18 cellular contexts compared by ENCODE assay signal in genomic region chr2:240304746-240305161, GRCh38.
"Had no signal": no experiment of that assay in that cellular context is flagged by ENCODE, and none has a peak within 500 bp of the region (broad histone marks: within the 10 kb centered on the region; RNA-seq: fewer than 3 reads in every experiment).

No MANE protein-coding gene starts in this region.

- H3K9me3 ChIP-seq: heart right ventricle, left lung, neutrophil, right lobe of liver, tibial artery had no signal

- H3K4me1 Mint-ChIP-seq: activated CD4-positive, alpha-beta T cell treated with anti-CD3 and anti-CD28 coated beads, Interleukin-2, amount 10 ng/mL, durations not matched to agents 7 days and 5 days; activated naive CD8-positive, alpha-beta T cell treated with anti-CD3 and anti-CD28 coated beads, Interleukin-2, amount 50 U/mL, for 24 hours; mesothelial cell of epicardium; naive thymus-derived CD8-positive, alpha-beta T cell; stimulated activated naive CD8-positive, alpha-beta T cell treated with anti-CD3 and anti-CD28 coated beads, Interleukin-15, amount 100 ng/mL, for 72 hours had no signal

- H3K27me3 Mint-ChIP-seq: activated CD4-positive, alpha-beta T cell treated with anti-CD3 and anti-CD28 coated beads, Interleukin-2, amount 10 ng/mL, durations not matched to agents 7 days and 5 days had no signal

- H3K4me1 ChIP-seq: heart right ventricle, left lung, parathyroid adenoma, right lobe of liver, tibial artery had no signal

- H3K27ac Mint-ChIP-seq: activated CD4-positive, alpha-beta T cell treated with anti-CD3 and anti-CD28 coated beads, Interleukin-2, amount 10 ng/mL, durations not matched to agents 7 days and 5 days; activated naive CD8-positive, alpha-beta T cell treated with anti-CD3 and anti-CD28 coated beads, Interleukin-2, amount 50 U/mL, for 24 hours; activated T-cell treated with anti-CD3 and anti-CD28 coated beads, Interleukin-2, amount 50 U/mL, for 72 hours; mesothelial cell of epicardium; naive thymus-derived CD8-positive, alpha-beta T cell; stimulated activated effector memory CD8-positive, alpha-beta T cell treated with anti-CD3 and anti-CD28 coated beads, Interleukin-12 subunit alpha, Interleukin-12 subunit beta, amount 100 ng/mL, for 72 hours had no signal

- H3K36me3 ChIP-seq: heart right ventricle, left lung, neutrophil, right lobe of liver, tibial artery had no signal

- DNase-seq: activated CD4-positive, alpha-beta T cell treated with anti-CD3 and anti-CD28 coated beads, Interleukin-2, amount 10 ng/mL, durations not matched to agents 7 days and 5 days; activated gamma-delta T cell; activated naive CD4-positive, alpha-beta T cell treated with anti-CD3 and anti-CD28 coated beads, Interleukin-2, amount 50 U/mL, for 16 hours; activated naive CD8-positive, alpha-beta T cell treated with anti-CD3 and anti-CD28 coated beads, Interleukin-2, amount 50 U/mL, for 24 hours; activated T-cell treated with anti-CD3 and anti-CD28 coated beads, Interleukin-2, amount 50 U/mL, for 72 hours; heart right ventricle; naive thymus-derived CD8-positive, alpha-beta T cell; stimulated activated naive CD8-positive, alpha-beta T cell treated with anti-CD3 and anti-CD28 coated beads, Interleukin-15, amount 100 ng/mL, for 72 hours; T-helper 2 cell had no signal

- H3K4me3 ChIP-seq: heart right ventricle, left lung, right lobe of liver, skin epidermis, tibial artery had no signal

- H3K27me3 ChIP-seq: heart right ventricle, neutrophil, right lobe of liver, tibial artery had no signal

- H3K9ac ChIP-seq: parathyroid adenoma had no signal

- H2AFZ ChIP-seq: parathyroid adenoma had no signal

- H3K4me3 Mint-ChIP-seq: activated CD4-positive, alpha-beta T cell treated with anti-CD3 and anti-CD28 coated beads, Interleukin-2, amount 10 ng/mL, durations not matched to agents 7 days and 5 days; activated naive CD8-positive, alpha-beta T cell treated with anti-CD3 and anti-CD28 coated beads, Interleukin-2, amount 50 U/mL, for 24 hours; activated T-cell treated with anti-CD3 and anti-CD28 coated beads, Interleukin-2, amount 50 U/mL, for 72 hours; mesothelial cell of epicardium; naive thymus-derived CD8-positive, alpha-beta T cell; stimulated activated effector memory CD8-positive, alpha-beta T cell treated with anti-CD3 and anti-CD28 coated beads, Interleukin-12 subunit alpha, Interleukin-12 subunit beta, amount 100 ng/mL, for 72 hours; stimulated activated naive CD8-positive, alpha-beta T cell treated with anti-CD3 and anti-CD28 coated beads, Interleukin-15, amount 100 ng/mL, for 72 hours had no signal

- H3K79me2 ChIP-seq: parathyroid adenoma had no signal

- H3K9me3 Mint-ChIP-seq: activated CD4-positive, alpha-beta T cell treated with anti-CD3 and anti-CD28 coated beads, Interleukin-2, amount 10 ng/mL, durations not matched to agents 7 days and 5 days; activated naive CD8-positive, alpha-beta T cell treated with anti-CD3 and anti-CD28 coated beads, Interleukin-2, amount 50 U/mL, for 24 hours; activated T-cell treated with anti-CD3 and anti-CD28 coated beads, Interleukin-2, amount 50 U/mL, for 72 hours; mesothelial cell of epicardium; naive thymus-derived CD8-positive, alpha-beta T cell; stimulated activated effector memory CD8-positive, alpha-beta T cell treated with anti-CD3 and anti-CD28 coated beads, Interleukin-12 subunit alpha, Interleukin-12 subunit beta, amount 100 ng/mL, for 72 hours; stimulated activated naive CD8-positive, alpha-beta T cell treated with anti-CD3 and anti-CD28 coated beads, Interleukin-15, amount 100 ng/mL, for 72 hours had no signal

- H3K27ac ChIP-seq: epithelial cell of prostate, heart right ventricle, left lung, neutrophil, parathyroid adenoma, right lobe of liver, skin epidermis, tibial artery had no signal

- H3K36me3 Mint-ChIP-seq: mesothelial cell of epicardium; naive thymus-derived CD8-positive, alpha-beta T cell; stimulated activated effector memory CD8-positive, alpha-beta T cell treated with anti-CD3 and anti-CD28 coated beads, Interleukin-12 subunit alpha, Interleukin-12 subunit beta, amount 100 ng/mL, for 72 hours had no signal
